ENCODE assay signal across 22 cellular contexts in the genomic region with DNA sequence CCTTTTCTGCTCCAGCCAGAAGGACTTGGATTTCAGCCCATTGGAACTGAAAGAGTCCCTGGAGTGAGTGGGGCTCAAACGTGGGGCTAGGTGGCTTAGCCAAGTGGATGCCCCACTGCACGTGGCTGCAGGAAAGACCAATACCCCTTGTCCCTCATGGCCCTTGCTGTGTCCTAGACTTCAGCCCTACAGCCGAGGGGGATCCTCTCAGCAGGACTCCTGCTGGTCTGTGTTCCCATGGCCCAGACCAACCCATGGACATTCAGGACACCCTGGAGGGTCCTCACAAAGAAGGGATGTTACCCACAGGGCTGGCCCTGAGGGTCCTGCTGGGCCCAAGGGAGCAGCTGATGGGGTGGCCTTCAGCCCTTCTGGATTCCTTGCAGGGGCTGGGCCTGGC. TPM values are rescaled to one million over a fixed set of nuclear protein-coding genes. Genes with fewer than 3 reads are reported as not detected.
"Had no signal": no experiment of that assay in that cellular context is flagged by ENCODE, and none has a peak within 500 bp of the region (broad histone marks: within the 10 kb centered on the region; RNA-seq: fewer than 3 reads in every experiment).

No MANE protein-coding gene starts in this region.

- H3K36me3 Mint-ChIP-seq: naive thymus-derived CD4-positive, alpha-beta T cell; stimulated activated memory B cell treated with anti-CD40 and anti-IgM and Interleukin-4, amounts not matched to agents 10 μg/mL and 1 μg/mL and 100 μg/mL, for 72 hours had no signal

- H3K4me3 ChIP-seq: colonic mucosa, lung, psoas muscle, tibial artery, upper lobe of left lung, vagina had no signal

- H3K9me3 ChIP-seq: colonic mucosa, psoas muscle, tibial artery, upper lobe of left lung, vagina had no signal

- H3K27ac ChIP-seq: colonic mucosa, foreskin keratinocyte, psoas muscle, tibial artery, vagina had no signal

- H3K27ac Mint-ChIP-seq: naive thymus-derived CD4-positive, alpha-beta T cell; nephron progenitor cell; stimulated activated memory B cell treated with anti-CD40 and anti-IgM and Interleukin-4, amounts not matched to agents 10 μg/mL and 1 μg/mL and 100 μg/mL, for 72 hours; stimulated activated naive CD8-positive, alpha-beta T cell treated with anti-CD3 and anti-CD28 coated beads, Interleukin-15, Interleukin-2, amounts not matched to agents 100 ng/mL and 50 ng/mL, for 24 hours had no signal

- H3K4me1 Mint-ChIP-seq: nephron progenitor cell had no signal

- H3K9me3 Mint-ChIP-seq: naive thymus-derived CD4-positive, alpha-beta T cell; stimulated activated memory B cell treated with anti-CD40 and anti-IgM and Interleukin-4, amounts not matched to agents 10 μg/mL and 1 μg/mL and 100 μg/mL, for 72 hours; stimulated activated naive CD8-positive, alpha-beta T cell treated with anti-CD3 and anti-CD28 coated beads, Interleukin-15, Interleukin-2, amounts not matched to agents 100 ng/mL and 50 ng/mL, for 24 hours had no signal

- H3K4me3 Mint-ChIP-seq: naive thymus-derived CD4-positive, alpha-beta T cell; nephron progenitor cell; stimulated activated memory B cell treated with anti-CD40 and anti-IgM and Interleukin-4, amounts not matched to agents 10 μg/mL and 1 μg/mL and 100 μg/mL, for 72 hours; stimulated activated naive CD8-positive, alpha-beta T cell treated with anti-CD3 and anti-CD28 coated beads, Interleukin-15, Interleukin-2, amounts not matched to agents 100 ng/mL and 50 ng/mL, for 24 hours had no signal

- DNase-seq: colonic mucosa; dermis blood vessel endothelial cell; erythroblast; foreskin keratinocyte; kidney; left cardiac atrium; left ventricle myocardium superior; mesenchymal stem cell; naive thymus-derived CD4-positive, alpha-beta T cell; nephron progenitor cell; psoas muscle; retina; small intestine; stimulated activated CD4-positive, alpha-beta T cell treated with anti-CD3 and anti-CD28 coated beads, Interleukin-2, amount 100 ng/mL, for 48 hours; stimulated activated CD8-positive, alpha-beta memory T cell treated with anti-CD3 and anti-CD28 coated beads, Interleukin-4, amount 100 ng/mL, for 48 hours; upper lobe of left lung had no signal

- H3K4me1 ChIP-seq: colonic mucosa, foreskin keratinocyte had no signal

- H3K36me3 ChIP-seq: colonic mucosa, tibial artery, upper lobe of left lung, vagina had no signal

- H3K27me3 ChIP-seq: vagina had no signal

RNA-seq across cellular contexts. Expression of a gene that starts 30.0 kb away (rescaled TPM):
- total RNA-seq: endothelial cell of umbilical vein had no signal
- polyA plus RNA-seq: endothelial cell of umbilical vein; naive thymus-derived CD4-positive, alpha-beta T cell had no signal
